ENCODE assay signal across 13 cellular contexts in genomic region chr4:143458966-143459365, GRCh38. TPM values are rescaled to one million over a fixed set of nuclear protein-coding genes. Genes with fewer than 3 reads are reported as not detected.
A peak's percentile ranks its signal among the peaks of the same experiment; 100 is the strongest.
DNase-seq lines count a peak whose midpoint lies in the region; ATAC-seq, FAIRE-seq and TF ChIP-seq lines count a peak whose summit lies in the region.
"Had no signal": no experiment of that assay in that cellular context is flagged by ENCODE, and none has a peak within 500 bp of the region (broad histone marks: within the 10 kb centered on the region; RNA-seq: fewer than 3 reads in every experiment).

No MANE protein-coding gene starts in this region.

- DNase-seq in adipocyte (ENCODE audit: low read depth) (peak; percentile 54), dorsolateral prefrontal cortex (no peak), kidney (no peak), H54 (ENCODE audit: insufficient read length, low spot score) (no peak)
- DNase-seq in activated CD8-positive, alpha-beta T cell treated with anti-CD3 and anti-CD28 coated beads for 36 hours: no peak
- DNase-seq in activated naive CD4-positive, alpha-beta T cell treated with anti-CD3 and anti-CD28 coated beads, Interleukin-2, amount 50 U/mL, for 72 hours (ENCODE audit: low spot score in 2 of 2): no peak
- DNase-seq: AML-193; Caco-2; CD8-positive, alpha-beta memory T cell; DMS53; H9 had no signal

- H3K27me3 Mint-ChIP-seq in activated CD8-positive, alpha-beta T cell treated with anti-CD3 and anti-CD28 coated beads for 36 hours: peaks cover 2% of the 10 kb centered on the region

- no peaks in the 10 kb centered on the region for H3K4me1 ChIP-seq in adipocyte (ENCODE audit: control insufficient read depth, insufficient read depth, low read length)
- H3K4me1 ChIP-seq in kidney (ENCODE audit: control insufficient read depth in 1 of 2, insufficient read depth in 1 of 2, low read depth in 1 of 2, low read length in 2 of 2): no peaks in the 10 kb centered on the region
- H3K4me1 ChIP-seq: BLaER1 had no signal

- H3K36me3 Mint-ChIP-seq in activated CD8-positive, alpha-beta T cell treated with anti-CD3 and anti-CD28 coated beads for 36 hours (ENCODE audit: low read depth): no peaks in the 10 kb centered on the region
- H3K36me3 Mint-ChIP-seq in activated naive CD4-positive, alpha-beta T cell treated with anti-CD3 and anti-CD28 coated beads, Interleukin-2, amount 50 U/mL, for 72 hours: no peaks in the 10 kb centered on the region
- H3K36me3 Mint-ChIP-seq: CD8-positive, alpha-beta memory T cell had no signal

- no peaks in the 10 kb centered on the region for H3K9me3 ChIP-seq in adipocyte (ENCODE audit: control insufficient read depth, low read length)
- no peaks in the 10 kb centered on the region for H3K9me3 ChIP-seq in kidney (ENCODE audit: control insufficient read depth in 1 of 2, low read length in 2 of 2)
- H3K9me3 ChIP-seq: BLaER1, Caco-2 had no signal

- intact Hi-C loops in dorsolateral prefrontal cortex (cut with DNase I): loop anchor here in 1 of 2 donors (5.0 kb wide), 1 partner anchor 37 kb away; no protein-coding TSS in a partner anchor
- intact Hi-C loops in kidney (cut with DNase I): no loop called here
- intact Hi-C loops in activated CD8-positive, alpha-beta T cell treated with anti-CD3 and anti-CD28 coated beads for 36 hours (cut with micrococcal nuclease): no loop called here

- H3K27ac Mint-ChIP-seq in activated CD8-positive, alpha-beta T cell treated with anti-CD3 and anti-CD28 coated beads for 36 hours: no peak overlapping the region
- H3K27ac Mint-ChIP-seq in activated naive CD4-positive, alpha-beta T cell treated with anti-CD3 and anti-CD28 coated beads, Interleukin-2, amount 50 U/mL, for 72 hours: no peak overlapping the region
- H3K27ac Mint-ChIP-seq: CD8-positive, alpha-beta memory T cell; GM23338; H9 had no signal

- H3K27ac ChIP-seq in dorsolateral prefrontal cortex: peak overlapping the region in 51 of 59 donors; percentile 2 to 83 (median 54)
- H3K27ac ChIP-seq in kidney (ENCODE audit: low read depth in 2 of 2, low read length in 2 of 2): no peak overlapping the region
- H3K27ac ChIP-seq: BLaER1 had no signal

- POLR2A ChIA-PET in activated CD8-positive, alpha-beta T cell treated with anti-CD3 and anti-CD28 coated beads for 36 hours (lab: Charles Lee): no interaction called here

- H3K4me3 Mint-ChIP-seq in activated CD8-positive, alpha-beta T cell treated with anti-CD3 and anti-CD28 coated beads for 36 hours: no peak overlapping the region
- H3K4me3 Mint-ChIP-seq: CD8-positive, alpha-beta memory T cell; GM23338; H9 had no signal

- CTCF ChIA-PET in activated CD8-positive, alpha-beta T cell treated with anti-CD3 and anti-CD28 coated beads for 36 hours (lab: Charles Lee): no interaction called here

- H3K4me3 ChIP-seq in adipocyte (ENCODE audit: low read length) (no peak overlapping the region), dorsolateral prefrontal cortex (no peak overlapping the region), kidney (ENCODE audit: low read length in 2 of 2) (no peak overlapping the region)
- H3K4me3 ChIP-seq: BLaER1, GM23338 had no signal

- TF ChIP-seq CTCF in dorsolateral prefrontal cortex (IDR thresholded peaks at IDR 0.05 in 54 of 56, conservative IDR thresholded peaks at IDR 0.05 in 2 of 56; ENCODE audit: low read depth in 1 of 56, partially characterized antibody in 56 of 56) (no peak), kidney (IDR thresholded peaks at IDR 0.05; ENCODE audit: borderline replicate concordance, extremely low read depth, insufficient read depth) (no peak)
- TF ChIP-seq CTCF in activated CD8-positive, alpha-beta T cell treated with anti-CD3 and anti-CD28 coated beads for 36 hours (IDR thresholded peaks at IDR 0.05): no peak

- H3K9me3 Mint-ChIP-seq in activated CD8-positive, alpha-beta T cell treated with anti-CD3 and anti-CD28 coated beads for 36 hours: no peaks in the 10 kb centered on the region
- H3K9me3 Mint-ChIP-seq in activated naive CD4-positive, alpha-beta T cell treated with anti-CD3 and anti-CD28 coated beads, Interleukin-2, amount 50 U/mL, for 72 hours: no peaks in the 10 kb centered on the region
- H3K9me3 Mint-ChIP-seq: CD8-positive, alpha-beta memory T cell; GM23338; H9 had no signal

- H3K27me3 ChIP-seq in adipocyte (replicated peaks; ENCODE audit: control insufficient read depth, insufficient read depth, low read length) (no peaks in the 10 kb centered on the region), dorsolateral prefrontal cortex (no peaks in the 10 kb centered on the region)
- H3K27me3 ChIP-seq: BLaER1 had no signal

- no peak overlapping the region for H3K9ac ChIP-seq in adipocyte (ENCODE audit: low read length)
- H3K9ac ChIP-seq in kidney (ENCODE audit: low read length in 2 of 2): no peak overlapping the region
- H3K9ac ChIP-seq: BLaER1 had no signal

- H3K4me1 Mint-ChIP-seq in activated CD8-positive, alpha-beta T cell treated with anti-CD3 and anti-CD28 coated beads for 36 hours (ENCODE audit: low read depth): no peaks in the 10 kb centered on the region
- H3K4me1 Mint-ChIP-seq: CD8-positive, alpha-beta memory T cell had no signal

- FAIRE-seq in kidney (lab: Jason Lieb, UNC): peak; percentile 91
- no peak for FAIRE-seq in H54 (lab: Jason Lieb, UNC)

- H3K36me3 ChIP-seq in adipocyte (ENCODE audit: control insufficient read depth, insufficient read depth, low read length, severe bottlenecking) (peaks cover 17% of the 10 kb centered on the region), kidney (ENCODE audit: control insufficient read depth in 1 of 2, insufficient read depth in 2 of 2, low read length in 2 of 2) (peaks cover 3 to 22% of the 10 kb centered on the region in 2 donors)

- no peak for ATAC-seq in activated CD8-positive, alpha-beta T cell treated with anti-CD3 and anti-CD28 coated beads for 36 hours
- no peak for ATAC-seq in activated naive CD4-positive, alpha-beta T cell treated with anti-CD3 and anti-CD28 coated beads, Interleukin-2, amount 50 U/mL, for 72 hours
- ATAC-seq: GM23338 had no signal

- TF ChIP-seq POLR2A in H54 (IDR thresholded peaks at IDR 0.05; ENCODE audit: low read depth, low read length): no peak

RNA-seq across cellular contexts. Expression of gene SMARCA5, which starts 54.5 kb away (rescaled TPM):
- total RNA-seq in dorsolateral prefrontal cortex (10 to 100 TPM; 33.7 to 73.2 (median 51.5) TPM), kidney (42.4 TPM)
- polyA plus RNA-seq in kidney (ENCODE audit: insufficient read depth, low read depth, low replicate concordance): 25.9 TPM
- 10 to 100 TPM; 61.2 to 62.1 TPM for total RNA-seq in activated CD8-positive, alpha-beta T cell treated with anti-CD3 and anti-CD28 coated beads for 36 hours
- total RNA-seq in activated naive CD4-positive, alpha-beta T cell treated with anti-CD3 and anti-CD28 coated beads, Interleukin-2, amount 50 U/mL, for 72 hours: 10 to 100 TPM; 42.8 to 54.1 TPM

Comparison
In these comparisons a context has a peak if more than half of its experiments do, and no peak if none do; other contexts are left out.
1. H3K27ac ChIP-seq: peak in dorsolateral prefrontal cortex (51 of 59); none in kidney (0 of 2).